ENCODE assay signal across 9 cellular contexts in the genomic region with DNA sequence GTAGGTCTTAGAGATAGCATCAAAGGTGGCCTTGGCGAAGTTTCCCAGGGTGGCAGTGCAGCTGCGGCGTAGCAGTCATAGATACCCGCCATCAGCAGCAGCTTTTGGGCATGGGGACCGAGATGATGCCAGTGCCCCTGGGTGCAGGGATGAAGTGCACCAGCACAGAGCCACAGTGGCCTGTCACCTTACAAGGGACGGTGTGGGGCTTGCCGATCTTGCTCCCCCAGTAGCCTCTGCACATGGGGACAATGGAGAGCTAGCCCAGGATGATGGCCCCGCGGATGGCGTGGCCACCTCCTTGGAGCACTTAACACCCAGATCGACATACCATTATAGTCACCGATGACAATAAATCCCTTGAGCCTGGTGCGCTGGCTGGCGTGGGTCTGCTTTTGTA.
"Had no signal": no experiment of that assay in that cellular context is flagged by ENCODE, and none has a peak within 500 bp of the region (broad histone marks: within the 10 kb centered on the region; RNA-seq: fewer than 3 reads in every experiment).

No MANE protein-coding gene starts in this region.

- FAIRE-seq: K562 had no signal

- ATAC-seq: HCT116, K562 had no signal

- H2AFZ ChIP-seq: GM23248 had no signal

- DNase-seq: GM23248, GOT3, H7, HFFc6, IMR-90 had no signal

- H3K4me3 ChIP-seq: GM23248, HAP-1, K562 had no signal

- H3K9me3 ChIP-seq: HAP-1 had no signal

- H3K36me3 ChIP-seq: HAP-1 had no signal

- H3K9ac ChIP-seq: GM23248 had no signal

- H3K27ac ChIP-seq: GM23248, HL-60 had no signal

- H3K4me1 ChIP-seq: HAP-1 had no signal
